In genomic region chr20:49634116-49634515, GRCh38 we compare ENCODE assay signal across 23 cellular contexts.
"Had no signal": no experiment of that assay in that cellular context is flagged by ENCODE, and none has a peak within 500 bp of the region (broad histone marks: within the 10 kb centered on the region; RNA-seq: fewer than 3 reads in every experiment).

No MANE protein-coding gene starts in this region.

- DNase-seq: activated CD4-positive, alpha-beta memory T cell treated with anti-CD3 and anti-CD28 coated beads, Interleukin-2, amount 10 ng/mL, durations not matched to agents 7 days and 5 days; activated CD4-positive, alpha-beta T cell treated with anti-CD3 and anti-CD28 coated beads for 48 hours; activated CD4-positive, CD25-positive, alpha-beta regulatory T cell; activated naive CD4-positive, alpha-beta T cell treated with Interleukin-2 at 50 U/mL for 16 hours; activated naive CD8-positive, alpha-beta T cell treated with anti-CD3 and anti-CD28 coated beads, Interleukin-2, amount 10 ng/mL, durations not matched to agents 7 days and 5 days; activated T-cell treated with anti-CD3 and anti-CD28 coated beads, Interleukin-2, amount 50 U/mL, for 1 hour; foreskin keratinocyte; glutamatergic neuron; hypothalamus; left lung; ovary; psoas muscle; right cardiac atrium; stimulated activated CD4-positive, alpha-beta T cell treated with anti-CD3 and anti-CD28 coated beads, Interleukin-15, amount 100 ng/mL, for 24 hours; stimulated activated CD4-positive, alpha-beta T cell treated with anti-CD3 and anti-CD28 coated beads, Interleukin-2, amount 100 ng/mL, for 48 hours; upper lobe of right lung had no signal

- H3K27ac ChIP-seq: foreskin keratinocyte, left lung, skin epidermis, thoracic aorta, upper lobe of right lung had no signal

- H3K4me3 ChIP-seq: left lung, ovary, psoas muscle, skin epidermis, thoracic aorta, upper lobe of right lung had no signal

- H3K27ac Mint-ChIP-seq: activated CD4-positive, alpha-beta memory T cell treated with anti-CD3 and anti-CD28 coated beads, Interleukin-2, amount 10 ng/mL, durations not matched to agents 7 days and 5 days; activated naive CD8-positive, alpha-beta T cell treated with anti-CD3 and anti-CD28 coated beads, Interleukin-2, amount 10 ng/mL, durations not matched to agents 7 days and 5 days; activated T-helper 2 cell treated with anti-CD3 and anti-CD28 coated beads, Interferon-gamma antibody, Interleukin-2, Interleukin-4, amounts not matched to agents 10 μg/mL and 5 μg/mL and 100 μg/mL, durations not matched to agents 14 hours and 24 hours and 36 hours; mesothelial cell of epicardium; stimulated activated naive CD8-positive, alpha-beta T cell treated with anti-CD3 and anti-CD28 coated beads, Interleukin-15, Interleukin-2, amounts not matched to agents 100 ng/mL and 50 ng/mL, for 24 hours; T-helper 2 cell treated with Interferon-gamma antibody and Interleukin-4, amounts not matched to agents 5 μg/mL and 100 μg/mL, for 36 hours had no signal

- H3K4me1 Mint-ChIP-seq: mesothelial cell of epicardium had no signal

- H3K9me3 Mint-ChIP-seq: activated CD4-positive, alpha-beta memory T cell treated with anti-CD3 and anti-CD28 coated beads, Interleukin-2, amount 10 ng/mL, durations not matched to agents 7 days and 5 days; activated T-helper 2 cell treated with anti-CD3 and anti-CD28 coated beads, Interferon-gamma antibody, Interleukin-2, Interleukin-4, amounts not matched to agents 10 μg/mL and 5 μg/mL and 100 μg/mL, durations not matched to agents 14 hours and 24 hours and 36 hours; stimulated activated naive CD8-positive, alpha-beta T cell treated with anti-CD3 and anti-CD28 coated beads, Interleukin-15, Interleukin-2, amounts not matched to agents 100 ng/mL and 50 ng/mL, for 24 hours; T-helper 2 cell treated with Interferon-gamma antibody and Interleukin-4, amounts not matched to agents 5 μg/mL and 100 μg/mL, for 36 hours had no signal

- H3K4me3 Mint-ChIP-seq: activated CD4-positive, alpha-beta memory T cell treated with anti-CD3 and anti-CD28 coated beads, Interleukin-2, amount 10 ng/mL, durations not matched to agents 7 days and 5 days; activated naive CD8-positive, alpha-beta T cell treated with anti-CD3 and anti-CD28 coated beads, Interleukin-2, amount 10 ng/mL, durations not matched to agents 7 days and 5 days; mesothelial cell of epicardium; neural crest cell; stimulated activated naive CD8-positive, alpha-beta T cell treated with anti-CD3 and anti-CD28 coated beads, Interleukin-15, Interleukin-2, amounts not matched to agents 100 ng/mL and 50 ng/mL, for 24 hours; T-helper 2 cell treated with Interferon-gamma antibody and Interleukin-4, amounts not matched to agents 5 μg/mL and 100 μg/mL, for 36 hours had no signal

- H3K36me3 ChIP-seq: ovary had no signal

- H3K27me3 Mint-ChIP-seq: activated CD4-positive, alpha-beta memory T cell treated with anti-CD3 and anti-CD28 coated beads, Interleukin-2, amount 10 ng/mL, durations not matched to agents 7 days and 5 days; activated naive CD8-positive, alpha-beta T cell treated with anti-CD3 and anti-CD28 coated beads, Interleukin-2, amount 10 ng/mL, durations not matched to agents 7 days and 5 days; stimulated activated naive CD8-positive, alpha-beta T cell treated with anti-CD3 and anti-CD28 coated beads, Interleukin-15, Interleukin-2, amounts not matched to agents 100 ng/mL and 50 ng/mL, for 24 hours had no signal

- H3K4me1 ChIP-seq: foreskin keratinocyte had no signal

- H3K27me3 ChIP-seq: foreskin keratinocyte, left lung, ovary, upper lobe of right lung had no signal

- H3K9me3 ChIP-seq: left lung, ovary, thoracic aorta, upper lobe of right lung had no signal

- ATAC-seq: foreskin keratinocyte, left lung, psoas muscle, right cardiac atrium, upper lobe of right lung had no signal
